ENCODE assay signal across 8 cellular contexts in the genomic region with DNA sequence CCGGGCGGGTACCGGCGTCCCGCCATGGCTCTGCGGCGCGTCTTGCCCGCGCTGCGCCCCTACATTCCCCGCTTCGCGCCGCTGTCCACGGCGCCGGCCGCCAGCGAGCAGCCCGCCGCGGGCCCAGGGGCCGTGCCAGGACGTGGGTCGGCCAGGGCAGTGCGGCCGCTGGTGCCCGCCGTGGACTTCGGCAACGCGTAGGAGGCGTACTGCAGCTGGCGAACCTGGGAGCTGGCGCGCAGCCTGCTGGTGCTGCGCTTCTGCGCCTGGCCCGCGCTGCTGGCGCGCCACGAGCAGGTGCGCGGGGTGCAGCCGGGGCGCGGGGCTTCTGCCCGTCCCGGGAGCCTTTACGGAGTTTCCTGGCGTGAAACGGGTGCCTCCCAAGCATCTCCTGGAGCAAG. TPM values are rescaled to one million over a fixed set of nuclear protein-coding genes. Genes with fewer than 3 reads are reported as not detected.
A peak's percentile ranks its signal among the peaks of the same experiment; 100 is the strongest.
DNase-seq lines count a peak whose midpoint lies in the region; ATAC-seq and TF ChIP-seq lines count a peak whose summit lies in the region.

No MANE protein-coding gene starts in this region.

- POLR2A ChIA-PET in GM10248 (lab: Yijun Ruan, JAX), result no interaction called here

- H3K36me3 ChIP-seq in esophagus (ENCODE audit: control insufficient read depth in 2 of 2, insufficient read depth in 2 of 2, low read length in 1 of 2) (no peaks in the 10 kb centered on the region), neutrophil (no peaks in the 10 kb centered on the region)

- H3K9me3 ChIP-seq in esophagus (ENCODE audit: control insufficient read depth in 2 of 2, insufficient read depth in 1 of 2, low read depth in 1 of 2, low read length in 1 of 2) (no peaks in the 10 kb centered on the region), neutrophil (no peaks in the 10 kb centered on the region)

- 0% methylated on average over 42 to 54 of the region's 54 CpGs for WGBS in esophagus, 2 donors

- CTCF ChIA-PET in GM10248 (lab: Yijun Ruan, JAX), result no interaction called here

- H3K27me3 ChIP-seq in esophagus (ENCODE audit: control insufficient read depth in 1 of 2, insufficient read depth in 2 of 2, low read length in 2 of 2) (no peaks in the 10 kb centered on the region), neutrophil (peaks cover 67% of the 10 kb centered on the region)

- peak; percentile 13 for ATAC-seq in GM19438 (IDR thresholded peaks at IDR 0.05; ENCODE audit: low read depth, unreplicated experiment)
- ATAC-seq in HG03159 (IDR thresholded peaks at IDR 0.05; ENCODE audit: unreplicated experiment), result no peak
- no peak for ATAC-seq in GM21825 (IDR thresholded peaks at IDR 0.05; ENCODE audit: unreplicated experiment)

- peak overlapping the region; percentile 48 to 50 for H3K4me3 ChIP-seq in esophagus (ENCODE audit: low read depth in 1 of 2, low read length in 2 of 2)
- peak overlapping the region; percentile 38 to 66 for H3K4me3 ChIP-seq in neutrophil (ENCODE audit: low read depth in 1 of 2, low read length in 1 of 2)

- DNase-seq in RPMI8226 (peak; percentile 35), GM10248 (ENCODE audit: extremely low spot score) (no peak)

- H3K27ac ChIP-seq in 22Rv1 (peak overlapping the region; percentile 36; the same call in 1 of the 2 replicates), esophagus (ENCODE audit: low read depth in 2 of 2, low read length in 1 of 2) (no peak overlapping the region), neutrophil (no peak overlapping the region)

- TF ChIP-seq CTCF in 22Rv1 (IDR thresholded peaks at IDR 0.05) (peak; percentile 18; the same call in 1 of the 2 replicates), neutrophil (IDR thresholded peaks at IDR 0.05) (no peak), GM10248 (IDR thresholded peaks at IDR 0.05; ENCODE audit: control extremely low read depth, extremely low read depth, low read depth, missing control alignments) (no peak)

- H3K4me1 ChIP-seq in esophagus (ENCODE audit: control insufficient read depth in 2 of 2, insufficient read depth in 2 of 2, low read length in 1 of 2), result peaks cover 4 to 9% of the 10 kb centered on the region in 2 donors
- peaks cover 6 to 16% of the 10 kb centered on the region in 2 experiments for H3K4me1 ChIP-seq in neutrophil (ENCODE audit: control insufficient read depth in 1 of 2, insufficient read depth in 1 of 2, low read depth in 1 of 2, low read length in 1 of 2)

RNA-seq across cellular contexts. Expression of a gene that starts 20.1 kb away (rescaled TPM):
- 10 to 100 TPM; 43.9 to 44.7 TPM for polyA plus RNA-seq in esophagus

RNA-seq across cellular contexts. Expression of a gene that starts 31.6 kb away (rescaled TPM):
- polyA plus RNA-seq in esophagus, result 1 to 10 TPM; 1.9 to 2.5 TPM
